9 cellular contexts compared by ENCODE assay signal in genomic region chr3:107987036-107987557, GRCh38.
DNase-seq lines count a peak whose midpoint lies in the region; ATAC-seq and TF ChIP-seq lines count a peak whose summit lies in the region.
"Had no signal": no experiment of that assay in that cellular context is flagged by ENCODE, and none has a peak within 500 bp of the region (broad histone marks: within the 10 kb centered on the region; RNA-seq: fewer than 3 reads in every experiment).

No MANE protein-coding gene starts in this region.

- no peak for TF ChIP-seq CTCF in WERI-Rb-1 (IDR thresholded peaks at IDR 0.05; ENCODE audit: low read depth, low read length)

- H3K27ac ChIP-seq in WERI-Rb-1 (no peak overlapping the region), SJCRH30 (no peak overlapping the region)
- H3K27ac ChIP-seq: neutrophil had no signal

- H3K9me3 ChIP-seq in WERI-Rb-1 (ENCODE audit: severe bottlenecking) (no peaks in the 10 kb centered on the region), SJCRH30 (replicated peaks) (no peaks in the 10 kb centered on the region)
- H3K9me3 ChIP-seq: neutrophil had no signal

- H3K4me1 ChIP-seq in SJCRH30: no peaks in the 10 kb centered on the region

- H3K4me3 ChIP-seq in skeletal muscle cell (ENCODE audit: low read depth, low read length) (no peak overlapping the region), WERI-Rb-1 (ENCODE audit: low read depth, low read length) (no peak overlapping the region), SJCRH30 (no peak overlapping the region)

- H3K36me3 ChIP-seq in WERI-Rb-1: no peaks in the 10 kb centered on the region
- H3K36me3 ChIP-seq in SJCRH30: no peaks in the 10 kb centered on the region
- H3K36me3 ChIP-seq: neutrophil had no signal

- ATAC-seq in HG02763 (IDR thresholded peaks at IDR 0.05; ENCODE audit: unreplicated experiment): no peak

- H3K27me3 ChIP-seq in WERI-Rb-1 (ENCODE audit: insufficient read depth, low read depth, severe bottlenecking): no peaks in the 10 kb centered on the region
- H3K27me3 ChIP-seq in SJCRH30: no peaks in the 10 kb centered on the region

- peak; percentile 91 for DNase-seq in GM04503 (ENCODE audit: low read depth)
- peak; percentile 95 for DNase-seq in SK-N-DZ (ENCODE audit: low spot score)
- peak; percentile 91 for DNase-seq in glomerular endothelial cell (ENCODE audit: extremely low read depth, low read depth, low spot score)
- peak; percentile 94 for DNase-seq in skeletal muscle cell (ENCODE audit: low read depth)
- DNase-seq in stimulated activated naive CD4-positive, alpha-beta T cell treated with Interleukin-2 at 50 U/mL for 16 hours (lab: John Stamatoyannopoulos, UW): no peak
- DNase-seq in WERI-Rb-1: no peak
- no peak for DNase-seq in SJCRH30

Comparison
In these comparisons a context has a peak if more than half of its experiments do, and no peak if none do; other contexts are left out.
1. DNase-seq: peak in GM04503 (single experiment), SK-N-DZ (single experiment), glomerular endothelial cell (single experiment) and skeletal muscle cell (single experiment); none in stimulated activated naive CD4-positive, alpha-beta T cell treated with Interleukin-2 at 50 U/mL for 16 hours (single experiment), WERI-Rb-1 (single experiment) and SJCRH30 (0 of 2).